In the genomic region with DNA sequence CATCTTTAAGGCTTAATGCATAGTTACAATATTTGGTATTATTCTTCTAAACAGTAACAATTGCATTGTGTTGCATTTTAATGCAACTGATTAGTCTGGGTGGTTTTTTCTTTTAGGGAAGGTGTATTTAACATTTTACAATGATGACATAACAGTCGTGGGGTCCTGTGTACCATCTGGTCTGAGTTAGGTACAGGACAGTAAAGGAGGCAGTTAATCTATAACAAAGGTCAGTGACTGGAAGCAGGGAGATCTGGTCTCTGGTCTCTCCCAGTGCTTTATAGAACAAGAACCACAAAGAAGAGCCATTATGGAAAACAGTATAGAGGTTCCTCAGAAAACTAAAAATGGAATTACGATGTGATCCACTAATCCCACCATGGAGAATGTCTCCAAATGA, we compare ENCODE assay signal across 1 cellular context.
TF ChIP-seq lines count a peak whose summit lies in the region.

No MANE protein-coding gene starts in this region.

TF ChIP-seq in HepG2, 621 proteins besides CTCF, POLR2A, EP300 and RAD21 (continued from another document):
- TF ChIP-seq, protein P1, sequence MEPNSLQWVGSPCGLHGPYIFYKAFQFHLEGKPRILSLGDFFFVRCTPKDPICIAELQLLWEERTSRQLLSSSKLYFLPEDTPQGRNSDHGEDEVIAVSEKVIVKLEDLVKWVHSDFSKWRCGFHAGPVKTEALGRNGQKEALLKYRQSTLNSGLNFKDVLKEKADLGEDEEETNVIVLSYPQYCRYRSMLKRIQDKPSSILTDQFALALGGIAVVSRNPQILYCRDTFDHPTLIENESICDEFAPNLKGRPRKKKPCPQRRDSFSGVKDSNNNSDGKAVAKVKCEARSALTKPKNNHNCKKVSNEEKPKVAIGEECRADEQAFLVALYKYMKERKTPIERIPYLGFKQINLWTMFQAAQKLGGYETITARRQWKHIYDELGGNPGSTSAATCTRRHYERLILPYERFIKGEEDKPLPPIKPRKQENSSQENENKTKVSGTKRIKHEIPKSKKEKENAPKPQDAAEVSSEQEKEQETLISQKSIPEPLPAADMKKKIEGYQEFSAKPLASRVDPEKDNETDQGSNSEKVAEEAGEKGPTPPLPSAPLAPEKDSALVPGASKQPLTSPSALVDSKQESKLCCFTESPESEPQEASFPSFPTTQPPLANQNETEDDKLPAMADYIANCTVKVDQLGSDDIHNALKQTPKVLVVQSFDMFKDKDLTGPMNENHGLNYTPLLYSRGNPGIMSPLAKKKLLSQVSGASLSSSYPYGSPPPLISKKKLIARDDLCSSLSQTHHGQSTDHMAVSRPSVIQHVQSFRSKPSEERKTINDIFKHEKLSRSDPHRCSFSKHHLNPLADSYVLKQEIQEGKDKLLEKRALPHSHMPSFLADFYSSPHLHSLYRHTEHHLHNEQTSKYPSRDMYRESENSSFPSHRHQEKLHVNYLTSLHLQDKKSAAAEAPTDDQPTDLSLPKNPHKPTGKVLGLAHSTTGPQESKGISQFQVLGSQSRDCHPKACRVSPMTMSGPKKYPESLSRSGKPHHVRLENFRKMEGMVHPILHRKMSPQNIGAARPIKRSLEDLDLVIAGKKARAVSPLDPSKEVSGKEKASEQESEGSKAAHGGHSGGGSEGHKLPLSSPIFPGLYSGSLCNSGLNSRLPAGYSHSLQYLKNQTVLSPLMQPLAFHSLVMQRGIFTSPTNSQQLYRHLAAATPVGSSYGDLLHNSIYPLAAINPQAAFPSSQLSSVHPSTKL (CRISPR knock-in tag; IDR thresholded peaks at IDR 0.05), result peak; percentile 16; the same call in 1 of the 2 replicates
TF ChIP-seq in HepG2: peak in this region for 11.
